ENCODE assay signal across 10 cellular contexts in genomic region chr10:13684252-13684791, GRCh38.
DNase-seq lines count a peak whose midpoint lies in the region; ATAC-seq, FAIRE-seq and TF ChIP-seq lines count a peak whose summit lies in the region.
"Had no signal": no experiment of that assay in that cellular context is flagged by ENCODE, and none has a peak within 500 bp of the region (broad histone marks: within the 10 kb centered on the region; RNA-seq: fewer than 3 reads in every experiment).

No MANE protein-coding gene starts in this region.

- no peak overlapping the region for H3T11ph ChIP-seq in H9 (ENCODE audit: low read length)

- peaks cover 5 to 10% of the 10 kb centered on the region in 2 experiments for H3K4me1 Mint-ChIP-seq in H9

- H3K79me2 ChIP-seq in H9 (ENCODE audit: insufficient read depth, low read length) (no peaks in the 10 kb centered on the region), mammary epithelial cell (ENCODE audit: insufficient read depth, low read length) (no peaks in the 10 kb centered on the region)

- CTCF ChIA-PET in mammary epithelial cell (lab: Charles Lee; ENCODE audit: low non-redundant PET) = no interaction called here

- H3K9me3 Mint-ChIP-seq in H9 = no peaks in the 10 kb centered on the region

- H3K36me3 ChIP-seq in mammary epithelial cell (ENCODE audit: insufficient read depth, low read length) (peaks cover 9% of the 10 kb centered on the region), kidney (ENCODE audit: control insufficient read depth in 1 of 2, insufficient read depth in 2 of 2, low read length in 2 of 2) (peaks cover 0 to 6% of the 10 kb centered on the region in 2 donors)

- no peaks in the 10 kb centered on the region for H3K9me3 ChIP-seq in H9 (ENCODE audit: control insufficient read depth, low read depth, low read length)
- no peaks in the 10 kb centered on the region for H3K9me3 ChIP-seq in mammary epithelial cell (replicated peaks; ENCODE audit: insufficient read depth, low read length)
- no peaks in the 10 kb centered on the region for H3K9me3 ChIP-seq in kidney (ENCODE audit: control insufficient read depth in 1 of 2, low read length in 2 of 2)

- H3K23me2 ChIP-seq in H9 (ENCODE audit: insufficient read length, low read depth, low read length, poor library complexity, severe bottlenecking) = no peaks in the 10 kb centered on the region

- H2BK20ac ChIP-seq in H9 (ENCODE audit: low read depth, low read length, poor library complexity, severe bottlenecking) = no peak overlapping the region

- H3K18ac ChIP-seq in H9 (ENCODE audit: insufficient read length, low read depth, low read length) = no peak overlapping the region

- BruUV-seq in mammary epithelial cell (replicated peaks; lab: Mats Ljungman, UMichigan) = no TSS peak

- no peak overlapping the region for H2AFZ ChIP-seq in H9 (ENCODE audit: low read length)
- peak overlapping the region; percentile 68 for H2AFZ ChIP-seq in mammary epithelial cell (ENCODE audit: low read depth, low read length)

- no peak overlapping the region for H4K5ac ChIP-seq in H9 (ENCODE audit: insufficient read length, low read depth, low read length)

- peak overlapping the region; percentile 44; the same call in 1 of the 2 replicates for H3K14ac ChIP-seq in H9 (ENCODE audit: insufficient read depth, low read length)

- H3K4me2 ChIP-seq in H9 (ENCODE audit: insufficient read depth, insufficient read length, low read length) (no peak overlapping the region), mammary epithelial cell (ENCODE audit: insufficient read depth, low read depth, low read length) (peak overlapping the region; percentile 43)

- no peak overlapping the region for H2AK5ac ChIP-seq in H9 (ENCODE audit: insufficient read length, low read length)

- in situ Hi-C loops in mammary epithelial cell (cut with MboI; ENCODE audit: low sequenced_read_pairs in 2 of 2) = no loop called here

- ATAC-seq in GM19328 (IDR thresholded peaks at IDR 0.05; ENCODE audit: unreplicated experiment) = no peak
- ATAC-seq in GM19452 (IDR thresholded peaks at IDR 0.05; ENCODE audit: unreplicated experiment) = no peak
- ATAC-seq: esophagus mucosa had no signal

- H3K27me3 ChIP-seq in H9 (ENCODE audit: insufficient read depth, low read length) = no peaks in the 10 kb centered on the region
- H3K27me3 ChIP-seq in mammary epithelial cell (ENCODE audit: insufficient read depth, low read length) = no peaks in the 10 kb centered on the region

- H3K4ac ChIP-seq in H9 (ENCODE audit: low read depth, low read length) = no peak overlapping the region

- H3K56ac ChIP-seq in H9 (ENCODE audit: insufficient read length, low read depth, low read length) = no peak overlapping the region

- H4K20me1 ChIP-seq in H9 (ENCODE audit: control insufficient read depth, insufficient read depth, insufficient read length) (no peaks in the 10 kb centered on the region), mammary epithelial cell (ENCODE audit: insufficient read depth, low read length) (no peaks in the 10 kb centered on the region)

- H4K91ac ChIP-seq in H9 (ENCODE audit: insufficient read length, low read depth, low read length) = no peak overlapping the region

- WGBS in H9 (ENCODE audit: extremely low coverage, insufficient read length, low lambda C conversion rate) = no CpG with 5 or more reads among the region's 17 CpGs
- 10% methylated on average over 16 of the region's 17 CpGs for WGBS in mammary epithelial cell (ENCODE audit: low coverage, missing lambda C conversion rate)

- H2BK5ac ChIP-seq in H9 (ENCODE audit: insufficient read length, low read length) = no peak overlapping the region

- dilution Hi-C loops in mammary epithelial cell (cut with HindIII; ENCODE audit: low sequenced_read_pairs) = no loop called here

- H3K79me1 ChIP-seq in H9 (ENCODE audit: insufficient read depth, low read depth, low read length, poor library complexity, severe bottlenecking) = no peaks in the 10 kb centered on the region

- no peak overlapping the region for H2BK15ac ChIP-seq in H9 (ENCODE audit: low read depth, low read length)

- H3K36me3 Mint-ChIP-seq in H9 (ENCODE audit: insufficient read depth in 1 of 3, low read depth in 3 of 3) = peaks cover 8 to 17% (median 10%) of the 10 kb centered on the region in 3 experiments; a peak in 6 of 7 replicates

- H3K4me3 ChIP-seq in mammary epithelial cell (replicated peaks in 1 of 3; ENCODE audit: insufficient read depth in 1 of 3, low read depth in 2 of 3, low read length in 3 of 3) = no peak overlapping the region
- no peak overlapping the region for H3K4me3 ChIP-seq in kidney (ENCODE audit: low read length in 2 of 2)
- no peak overlapping the region for H3K4me3 ChIP-seq in skin epidermis

- H2BK12ac ChIP-seq in H9 (ENCODE audit: insufficient read length, low read depth, low read length) = no peak overlapping the region

- H3K27ac Mint-ChIP-seq in H9 = peak overlapping the region; percentile 78 to 86 (median 80); a peak in 5 of 7 replicates

- H2BK120ac ChIP-seq in H9 (ENCODE audit: low read depth, low read length, poor library complexity, severe bottlenecking) = no peak overlapping the region

- H3K4me3 Mint-ChIP-seq in H9 = no peak overlapping the region

- H3K27ac ChIP-seq in H9 (ENCODE audit: insufficient read length, low read depth, low read length) = no peak overlapping the region
- peak overlapping the region; percentile 44 for H3K27ac ChIP-seq in mammary epithelial cell (ENCODE audit: insufficient read depth, low read depth, low read length)
- peak overlapping the region; percentile 43 to 65 for H3K27ac ChIP-seq in kidney (ENCODE audit: low read depth in 2 of 2, low read length in 2 of 2)
- H3K27ac ChIP-seq in skin epidermis = peak overlapping the region in 15 of 21 experiments; percentile 3 to 76 (median 51)

- no peak overlapping the region for H3K23ac ChIP-seq in H9 (ENCODE audit: insufficient read length, low read depth, low read length)

- DNase-seq in H9 (no peak), mammary epithelial cell (peak; percentile 55), kidney (peak; percentile 94), DMS 273 (lab: John Stamatoyannopoulos, UW; ENCODE audit: unreplicated experiment) (no peak), iPS-NIHi7 (ENCODE audit: extremely low spot score) (no peak)
- DNase-seq: activated CD4-positive, alpha-beta T cell treated with anti-CD3 and anti-CD28 coated beads, Interleukin-2, amount 50 U/mL, for 4 hours had no signal

- no peaks in the 10 kb centered on the region for H3K4me1 ChIP-seq in H9 (ENCODE audit: insufficient read depth, low read length)
- peaks cover 32% of the 10 kb centered on the region for H3K4me1 ChIP-seq in mammary epithelial cell (ENCODE audit: insufficient read depth, low read length)
- peaks cover 9 to 14% of the 10 kb centered on the region in 2 donors for H3K4me1 ChIP-seq in kidney (ENCODE audit: control insufficient read depth in 1 of 2, insufficient read depth in 1 of 2, low read depth in 1 of 2, low read length in 2 of 2)

- H3K9ac ChIP-seq in H9 (ENCODE audit: extremely low read depth, insufficient read length, low read length) (no peak overlapping the region), mammary epithelial cell (ENCODE audit: insufficient read depth, low read length) (peak overlapping the region; percentile 49), kidney (ENCODE audit: low read length in 2 of 2) (no peak overlapping the region)

- intact Hi-C loops in mammary epithelial cell (cut with micrococcal nuclease) = no loop called here
- intact Hi-C loops in kidney (cut with DNase I) = no loop called here

- H3K27me3 Mint-ChIP-seq in H9 (ENCODE audit: low read depth) = no peaks in the 10 kb centered on the region

- H4K8ac ChIP-seq in H9 (replicated peaks; ENCODE audit: insufficient read length, low read depth, low read length) = no peak overlapping the region

- TF ChIP-seq CTCF in H9 (conservative IDR thresholded peaks at IDR 0.05) = no peak
- no peak for TF ChIP-seq CTCF in mammary epithelial cell (conservative IDR thresholded peaks at IDR 0.05 in 1 of 2, IDR thresholded peaks at IDR 0.05 in 1 of 2; ENCODE audit: extremely low read depth in 1 of 2, insufficient read depth in 1 of 2, low read depth in 1 of 2, low read length in 2 of 2)
- TF ChIP-seq CTCF in kidney (IDR thresholded peaks at IDR 0.05; ENCODE audit: borderline replicate concordance, extremely low read depth, insufficient read depth) = no peak

- no peak for FAIRE-seq in kidney (lab: Jason Lieb, UNC)

Comparison
In these comparisons a context has a peak if more than half of its experiments do, and no peak if none do; other contexts are left out.
1. DNase-seq: peak in mammary epithelial cell (single experiment) and kidney (single experiment); none in H9 (single experiment), DMS 273 (single experiment) and iPS-NIHi7 (single experiment).